10 cellular contexts compared by ENCODE assay signal in the genomic region with DNA sequence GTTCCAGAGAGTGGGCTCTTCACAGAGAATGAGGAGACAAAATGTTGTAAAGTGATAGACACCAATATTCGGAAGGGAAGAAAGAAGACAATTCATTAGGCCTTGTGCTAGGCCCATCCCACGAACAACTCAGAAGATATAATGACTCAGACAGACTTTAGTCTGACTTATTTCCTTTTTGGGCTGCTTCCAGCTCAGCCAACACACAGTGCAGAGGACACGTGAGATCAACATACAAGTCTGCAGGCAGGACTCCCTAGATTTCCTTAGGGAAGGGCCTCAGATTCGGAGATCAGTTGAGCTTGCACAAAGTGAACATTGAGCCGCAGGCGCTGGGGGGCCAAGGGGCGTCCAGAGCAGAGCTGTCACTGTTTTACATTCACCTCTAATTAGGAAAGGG.
DNase-seq lines count a peak whose midpoint lies in the region; ATAC-seq and TF ChIP-seq lines count a peak whose summit lies in the region.
"Had no signal": no experiment of that assay in that cellular context is flagged by ENCODE, and none has a peak within 500 bp of the region (broad histone marks: within the 10 kb centered on the region; RNA-seq: fewer than 3 reads in every experiment).

No MANE protein-coding gene starts in this region.

- H3K27ac ChIP-seq in GM23248: peak overlapping the region; percentile 39; the same call in 1 of the 2 replicates

- no peaks in the 10 kb centered on the region; the same call in 1 of the 2 replicates for H3K9me2 ChIP-seq in GM23248 (ENCODE audit: insufficient read depth)

- no peaks in the 10 kb centered on the region for H3K27me3 Mint-ChIP-seq in activated T-helper 2 cell treated with anti-CD3 and anti-CD28 coated beads, Interferon-gamma antibody, Interleukin-2, Interleukin-4, amounts not matched to agents 10 μg/mL and 5 μg/mL and 100 μg/mL, durations not matched to agents 14 hours and 24 hours and 36 hours (ENCODE audit: low read depth)
- H3K27me3 Mint-ChIP-seq in activated CD4-positive, alpha-beta memory T cell treated with anti-CD3 and anti-CD28 coated beads, Interleukin-2, amount 10 ng/mL, durations not matched to agents 7 days and 5 days: no peaks in the 10 kb centered on the region

- DNase-seq in GM23248 (peak; percentile 80), RPMI7951 (ENCODE audit: low read depth) (peak; percentile 93), fibroblast of mammary gland (ENCODE audit: low read depth) (peak; percentile 94), renal cortical epithelial cell (ENCODE audit: low read depth) (peak; percentile 86), NCI-H1930 (lab: John Stamatoyannopoulos, UW) (no peak)
- no peak for DNase-seq in activated T-helper 2 cell treated with anti-CD3 and anti-CD28 coated beads, Interferon-gamma antibody, Interleukin-2, Interleukin-4, amounts not matched to agents 10 μg/mL and 5 μg/mL and 100 μg/mL, durations not matched to agents 14 hours and 24 hours and 36 hours (ENCODE audit: low spot score)
- DNase-seq in activated CD4-positive, alpha-beta memory T cell treated with anti-CD3 and anti-CD28 coated beads, Interleukin-2, amount 10 ng/mL, durations not matched to agents 7 days and 5 days: no peak
- DNase-seq: cortex of kidney had no signal

- no peak overlapping the region for H3K4me2 ChIP-seq in GM23248 (ENCODE audit: unreplicated experiment)

- H3K36me3 Mint-ChIP-seq in activated T-helper 2 cell treated with anti-CD3 and anti-CD28 coated beads, Interferon-gamma antibody, Interleukin-2, Interleukin-4, amounts not matched to agents 10 μg/mL and 5 μg/mL and 100 μg/mL, durations not matched to agents 14 hours and 24 hours and 36 hours (ENCODE audit: low read depth): no peaks in the 10 kb centered on the region
- no peaks in the 10 kb centered on the region for H3K36me3 Mint-ChIP-seq in activated CD4-positive, alpha-beta memory T cell treated with anti-CD3 and anti-CD28 coated beads, Interleukin-2, amount 10 ng/mL, durations not matched to agents 7 days and 5 days (ENCODE audit: low read depth)

- no peaks in the 10 kb centered on the region for H3K9me3 ChIP-seq in GM23248 (ENCODE audit: low read depth)

- H3K4me3 ChIP-seq in GM23248: no peak overlapping the region
- no peak overlapping the region for H3K4me3 ChIP-seq in fibroblast of mammary gland (ENCODE audit: control insufficient read depth, low read depth, low read length)

- H3K4me3 Mint-ChIP-seq in activated T-helper 2 cell treated with anti-CD3 and anti-CD28 coated beads, Interferon-gamma antibody, Interleukin-2, Interleukin-4, amounts not matched to agents 10 μg/mL and 5 μg/mL and 100 μg/mL, durations not matched to agents 14 hours and 24 hours and 36 hours (ENCODE audit: low read depth): no peak overlapping the region
- H3K4me3 Mint-ChIP-seq in activated CD4-positive, alpha-beta memory T cell treated with anti-CD3 and anti-CD28 coated beads, Interleukin-2, amount 10 ng/mL, durations not matched to agents 7 days and 5 days: no peak overlapping the region

- POLR2A ChIA-PET in activated CD4-positive, alpha-beta memory T cell treated with anti-CD3 and anti-CD28 coated beads, Interleukin-2, amount 10 ng/mL, durations not matched to agents 7 days and 5 days (lab: Charles Lee): no interaction called here

- CTCF ChIA-PET in activated CD4-positive, alpha-beta memory T cell treated with anti-CD3 and anti-CD28 coated beads, Interleukin-2, amount 10 ng/mL, durations not matched to agents 7 days and 5 days (lab: Charles Lee): no interaction called here

- H3K79me2 ChIP-seq in GM23248 (ENCODE audit: insufficient read depth): no peaks in the 10 kb centered on the region

- no peak overlapping the region for H2AFZ ChIP-seq in GM23248

- H3K4me1 Mint-ChIP-seq in activated T-helper 2 cell treated with anti-CD3 and anti-CD28 coated beads, Interferon-gamma antibody, Interleukin-2, Interleukin-4, amounts not matched to agents 10 μg/mL and 5 μg/mL and 100 μg/mL, durations not matched to agents 14 hours and 24 hours and 36 hours (ENCODE audit: low read depth): no peaks in the 10 kb centered on the region
- H3K4me1 Mint-ChIP-seq in activated CD4-positive, alpha-beta memory T cell treated with anti-CD3 and anti-CD28 coated beads, Interleukin-2, amount 10 ng/mL, durations not matched to agents 7 days and 5 days: no peaks in the 10 kb centered on the region

- H3K4me1 ChIP-seq in GM23248 (ENCODE audit: insufficient read depth): peaks cover 12% of the 10 kb centered on the region

- no peak overlapping the region for H3K27ac Mint-ChIP-seq in activated T-helper 2 cell treated with anti-CD3 and anti-CD28 coated beads, Interferon-gamma antibody, Interleukin-2, Interleukin-4, amounts not matched to agents 10 μg/mL and 5 μg/mL and 100 μg/mL, durations not matched to agents 14 hours and 24 hours and 36 hours
- H3K27ac Mint-ChIP-seq in activated CD4-positive, alpha-beta memory T cell treated with anti-CD3 and anti-CD28 coated beads, Interleukin-2, amount 10 ng/mL, durations not matched to agents 7 days and 5 days: no peak overlapping the region

- H3K9ac ChIP-seq in GM23248: no peak overlapping the region

- in situ Hi-C loops in GM23248 (cut with MboI): no loop called here

- H3K9me3 Mint-ChIP-seq in activated T-helper 2 cell treated with anti-CD3 and anti-CD28 coated beads, Interferon-gamma antibody, Interleukin-2, Interleukin-4, amounts not matched to agents 10 μg/mL and 5 μg/mL and 100 μg/mL, durations not matched to agents 14 hours and 24 hours and 36 hours: peaks cover 3% of the 10 kb centered on the region
- no peaks in the 10 kb centered on the region for H3K9me3 Mint-ChIP-seq in activated CD4-positive, alpha-beta memory T cell treated with anti-CD3 and anti-CD28 coated beads, Interleukin-2, amount 10 ng/mL, durations not matched to agents 7 days and 5 days

- no peak for ATAC-seq in GM19452 (IDR thresholded peaks at IDR 0.05; ENCODE audit: unreplicated experiment)
- ATAC-seq: Panc1 had no signal

- 32 to 36% methylated on average over 7 of the region's 7 CpGs for WGBS in GM23248 (ENCODE audit: low coverage in 1 of 2, low lambda C conversion rate in 2 of 2, missing lambda C conversion rate in 2 of 2), 2 experiments

- no peaks in the 10 kb centered on the region for H3K36me3 ChIP-seq in GM23248 (ENCODE audit: low read depth)

- intact Hi-C loops in activated T-helper 2 cell treated with anti-CD3 and anti-CD28 coated beads, Interferon-gamma antibody, Interleukin-2, Interleukin-4, amounts not matched to agents 10 μg/mL and 5 μg/mL and 100 μg/mL, durations not matched to agents 14 hours and 24 hours and 36 hours (cut with micrococcal nuclease): no loop called here

- no peaks in the 10 kb centered on the region for H4K20me1 ChIP-seq in GM23248 (ENCODE audit: insufficient read depth)

- no peaks in the 10 kb centered on the region; the same call in 1 of the 2 replicates for H3F3A ChIP-seq in GM23248 (ENCODE audit: insufficient read depth)

- H3K27me3 ChIP-seq in GM23248 (replicated peaks; ENCODE audit: insufficient read depth): no peaks in the 10 kb centered on the region

- no peak for TF ChIP-seq CTCF in fibroblast of mammary gland (conservative IDR thresholded peaks at IDR 0.05; ENCODE audit: control insufficient read depth, insufficient read depth, low read depth, low read length)

Comparison
In these comparisons a context has a peak if more than half of its experiments do, and no peak if none do; other contexts are left out.
1. DNase-seq: peak in GM23248 (single experiment), RPMI7951 (single experiment), fibroblast of mammary gland (single experiment) and renal cortical epithelial cell (single experiment); none in activated T-helper 2 cell treated with anti-CD3 and anti-CD28 coated beads, Interferon-gamma antibody, Interleukin-2, Interleukin-4, amounts not matched to agents 10 μg/mL and 5 μg/mL and 100 μg/mL, durations not matched to agents 14 hours and 24 hours and 36 hours (single experiment), NCI-H1930 (0 of 2) and activated CD4-positive, alpha-beta memory T cell treated with anti-CD3 and anti-CD28 coated beads, Interleukin-2, amount 10 ng/mL, durations not matched to agents 7 days and 5 days (single experiment).